9 cellular contexts compared by ENCODE assay signal in genomic region chr3:13012228-13012691, GRCh38.
DNase-seq lines count a peak whose midpoint lies in the region; ATAC-seq and TF ChIP-seq lines count a peak whose summit lies in the region.
"Had no signal": no experiment of that assay in that cellular context is flagged by ENCODE, and none has a peak within 500 bp of the region (broad histone marks: within the 10 kb centered on the region; RNA-seq: fewer than 3 reads in every experiment).

No MANE protein-coding gene starts in this region.

- no peaks in the 10 kb centered on the region for H3K9me3 Mint-ChIP-seq in activated naive CD8-positive, alpha-beta T cell treated with anti-CD3 and anti-CD28 coated beads, Interleukin-2, amount 50 U/mL, for 24 hours
- H3K9me3 Mint-ChIP-seq in type B pancreatic cell: no peaks in the 10 kb centered on the region
- H3K9me3 Mint-ChIP-seq: neural crest cell had no signal

- peak overlapping the region; percentile 96 for H3K9ac ChIP-seq in OCI-LY3 (ENCODE audit: low read length)

- H3K79me2 ChIP-seq in OCI-LY3 (ENCODE audit: low read length): peaks cover 98% of the 10 kb centered on the region

- peaks cover 3% of the 10 kb centered on the region for H3K36me3 Mint-ChIP-seq in activated naive CD8-positive, alpha-beta T cell treated with anti-CD3 and anti-CD28 coated beads, Interleukin-2, amount 50 U/mL, for 24 hours (ENCODE audit: low read depth)
- H3K36me3 Mint-ChIP-seq in type B pancreatic cell: no peaks in the 10 kb centered on the region

- peaks cover 68% of the 10 kb centered on the region for H4K20me1 ChIP-seq in OCI-LY3 (ENCODE audit: insufficient read depth, low read length)

- peak overlapping the region; percentile 91 for H3K27ac ChIP-seq in OCI-LY3 (ENCODE audit: low read length)

- peaks cover 99% of the 10 kb centered on the region for H3K4me1 ChIP-seq in OCI-LY3 (ENCODE audit: low read length)

- peak overlapping the region; percentile 26 for H3K4me3 ChIP-seq in OCI-LY3 (ENCODE audit: low read length)

- peak; percentile 37 for TF ChIP-seq POLR2A in GM18526 (IDR thresholded peaks at IDR 0.05; ENCODE audit: extremely low read depth, insufficient read length)

- TF ChIP-seq CTCF in OCI-LY3 (IDR thresholded peaks at IDR 0.05; ENCODE audit: low read depth, low read length) (no peak), type B pancreatic cell (conservative IDR thresholded peaks at IDR 0.05) (no peak)

- no peaks in the 10 kb centered on the region for H3K27me3 ChIP-seq in OCI-LY3 (ENCODE audit: low read depth, low read length)

- peak overlapping the region; percentile 97 for H3K4me2 ChIP-seq in OCI-LY3 (ENCODE audit: low read length)

- H3K36me3 ChIP-seq in OCI-LY3 (replicated peaks; ENCODE audit: low read depth, low read length): peaks cover 50% of the 10 kb centered on the region

- DNase-seq in activated naive CD8-positive, alpha-beta T cell treated with anti-CD3 and anti-CD28 coated beads, Interleukin-2, amount 50 U/mL, for 24 hours: peak; percentile 74
- DNase-seq in medulla oblongata (ENCODE audit: extremely low spot score): peak; percentile 83
- DNase-seq in type B pancreatic cell (ENCODE audit: extremely low spot score, unreplicated experiment): no peak
- no peak for DNase-seq in NCI-H1436 (lab: John Stamatoyannopoulos, UW)
- no peak for DNase-seq in NCI-H1694 (lab: John Stamatoyannopoulos, UW)

- H3K4me3 Mint-ChIP-seq in activated naive CD8-positive, alpha-beta T cell treated with anti-CD3 and anti-CD28 coated beads, Interleukin-2, amount 50 U/mL, for 24 hours: peak overlapping the region; percentile 59
- no peak overlapping the region for H3K4me3 Mint-ChIP-seq in type B pancreatic cell
- H3K4me3 Mint-ChIP-seq: neural crest cell had no signal

- no peaks in the 10 kb centered on the region for H3K27me3 Mint-ChIP-seq in activated naive CD8-positive, alpha-beta T cell treated with anti-CD3 and anti-CD28 coated beads, Interleukin-2, amount 50 U/mL, for 24 hours
- H3K27me3 Mint-ChIP-seq in type B pancreatic cell: peaks cover 3% of the 10 kb centered on the region

- peaks cover 96% of the 10 kb centered on the region for H3K4me1 Mint-ChIP-seq in activated naive CD8-positive, alpha-beta T cell treated with anti-CD3 and anti-CD28 coated beads, Interleukin-2, amount 50 U/mL, for 24 hours
- peaks cover 30% of the 10 kb centered on the region for H3K4me1 Mint-ChIP-seq in type B pancreatic cell (ENCODE audit: unreplicated experiment)

- no peak overlapping the region for H2AFZ ChIP-seq in OCI-LY3 (ENCODE audit: low read depth, low read length)

- H3K27ac Mint-ChIP-seq in activated naive CD8-positive, alpha-beta T cell treated with anti-CD3 and anti-CD28 coated beads, Interleukin-2, amount 50 U/mL, for 24 hours: peak overlapping the region; percentile 91
- H3K27ac Mint-ChIP-seq in type B pancreatic cell: no peak overlapping the region

- H3K9me3 ChIP-seq in OCI-LY3 (ENCODE audit: insufficient read depth, low read length): no peaks in the 10 kb centered on the region

- peak; percentile 31 for ATAC-seq in HG02852 (IDR thresholded peaks at IDR 0.05; ENCODE audit: unreplicated experiment)
- ATAC-seq in activated naive CD8-positive, alpha-beta T cell treated with anti-CD3 and anti-CD28 coated beads, Interleukin-2, amount 50 U/mL, for 24 hours: peak; percentile 72

Comparison
In these comparisons a context has a peak if more than half of its experiments do, and no peak if none do; other contexts are left out.
1. DNase-seq: peak in activated naive CD8-positive, alpha-beta T cell treated with anti-CD3 and anti-CD28 coated beads, Interleukin-2, amount 50 U/mL, for 24 hours (single experiment) and medulla oblongata (single experiment); none in type B pancreatic cell (single experiment), NCI-H1436 (single experiment) and NCI-H1694 (single experiment).